8 cellular contexts compared by ENCODE assay signal in the genomic region with DNA sequence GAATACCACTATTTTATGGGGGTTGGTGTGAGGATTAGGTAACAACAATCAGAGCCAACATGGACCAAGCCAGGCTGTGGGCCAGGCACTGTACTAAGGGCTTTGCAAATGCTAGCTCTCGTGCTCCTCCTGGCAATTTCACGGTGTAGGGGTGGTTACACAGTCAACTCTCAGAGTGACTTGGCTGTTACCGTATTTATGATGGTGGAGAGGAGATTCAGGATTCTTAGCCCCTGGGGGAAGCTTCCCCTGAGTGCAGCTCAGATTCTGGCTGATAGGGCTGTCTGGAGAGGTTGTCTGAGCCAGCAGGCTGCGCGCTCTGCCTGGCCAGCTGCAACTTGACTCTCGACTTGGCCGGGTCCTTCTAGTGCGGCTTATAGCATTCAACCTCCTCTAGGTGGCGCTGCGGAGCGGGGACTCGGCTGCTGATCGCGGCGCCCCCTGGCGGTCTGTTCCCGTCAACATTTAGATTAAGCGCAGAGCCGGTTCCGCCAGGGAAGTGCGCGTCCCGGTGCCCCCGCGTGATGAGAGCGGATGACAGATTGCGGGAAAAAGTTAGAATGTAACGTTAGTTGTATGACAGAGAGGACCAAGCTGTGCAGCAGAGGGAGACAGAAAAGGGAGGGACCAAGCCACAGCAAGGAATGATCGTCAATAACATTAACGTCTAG. TPM values are rescaled to one million over a fixed set of nuclear protein-coding genes. Genes with fewer than 3 reads are reported as not detected.
DNase-seq lines count a peak whose midpoint lies in the region; ATAC-seq lines count a peak whose summit lies in the region.

No MANE protein-coding gene starts in this region.

- peak overlapping the region; percentile 52 for H3K27ac Mint-ChIP-seq in central memory CD8-positive, alpha-beta T cell (ENCODE audit: low read depth)

- in situ Hi-C loops in Caki2 (cut with HindIII; ENCODE audit: low pct_unique_long_range_greater_than_20kb, low sequenced_read_pairs) = no loop called here

- peaks cover 9% of the 10 kb centered on the region for H3K27me3 Mint-ChIP-seq in central memory CD8-positive, alpha-beta T cell

- peak; percentile 66 for DNase-seq in Caki2 (ENCODE audit: low read depth)
- peak; percentile 54 for DNase-seq in NCI-H510A treated with DMSO at 0.1 percent for 48 hours (lab: John Stamatoyannopoulos, UW)
- peak; percentile 95 to 97 for DNase-seq in activated CD4-positive, alpha-beta T cell treated with anti-CD3 and anti-CD28 coated beads for 24 hours (ENCODE audit: low read depth in 2 of 2)
- DNase-seq in central memory CD8-positive, alpha-beta T cell (ENCODE audit: low spot score in 2 of 2) = peak; percentile 85 to 99
- DNase-seq in left kidney (ENCODE audit: low read depth, low spot score) = peak; percentile 95
- peak; percentile 96 for DNase-seq in stimulated activated CD4-positive, alpha-beta T cell treated with anti-CD3 and anti-CD28 coated beads, Interleukin-4, amount 100 ng/mL, for 1 hour

- H3K4me1 Mint-ChIP-seq in central memory CD8-positive, alpha-beta T cell = peaks cover 22% of the 10 kb centered on the region

- ATAC-seq in HG03095 (IDR thresholded peaks at IDR 0.05; ENCODE audit: unreplicated experiment) (peak; percentile 23), HG02623 (IDR thresholded peaks at IDR 0.05; ENCODE audit: unreplicated experiment) (no peak)
- peak; percentile 63 for ATAC-seq in central memory CD8-positive, alpha-beta T cell (replicated peaks; ENCODE audit: extremely low read depth, poor library complexity, severe bottlenecking)

- H3K9me3 Mint-ChIP-seq in central memory CD8-positive, alpha-beta T cell = no peaks in the 10 kb centered on the region

- H3K36me3 Mint-ChIP-seq in central memory CD8-positive, alpha-beta T cell (ENCODE audit: insufficient read depth) = no peaks in the 10 kb centered on the region

- no peak overlapping the region for H3K4me3 Mint-ChIP-seq in central memory CD8-positive, alpha-beta T cell

RNA-seq across cellular contexts. Expression of a gene that starts 4.5 kb away (rescaled TPM):
- total RNA-seq in Caki2 (2014; rRNA removed; shearing (Covaris generic); ENCODE audit: low replicate concordance) = not detected in 2 replicates

RNA-seq across cellular contexts. Expression of a gene that starts 39.4 kb away (rescaled TPM):
- total RNA-seq in Caki2 (2014; rRNA removed; shearing (Covaris generic); ENCODE audit: low replicate concordance) = not detected in 2 replicates

RNA-seq across cellular contexts. Expression of a gene that starts 57.2 kb away (rescaled TPM):
- total RNA-seq in Caki2 (2014; rRNA removed; shearing (Covaris generic); ENCODE audit: low replicate concordance) = 0.09 TPM in 1 of 2 replicates, not detected in the other
